Comparison of ENCODE assay signal across 17 cellular contexts in genomic region chrX:42220083-42220482, GRCh38.
"Had no signal": no experiment of that assay in that cellular context is flagged by ENCODE, and none has a peak within 500 bp of the region (broad histone marks: within the 10 kb centered on the region; RNA-seq: fewer than 3 reads in every experiment).

No MANE protein-coding gene starts in this region.

- H3K27ac ChIP-seq: adrenal gland, cardiac muscle cell, epithelial cell of prostate, heart left ventricle, lower lobe of right lung, right atrium auricular region had no signal

- H3K9me3 ChIP-seq: adrenal gland, heart left ventricle, lower lobe of right lung, right atrium auricular region had no signal

- H3K4me1 ChIP-seq: adrenal gland, heart left ventricle, lower lobe of right lung, right atrium auricular region had no signal

- H3K27ac Mint-ChIP-seq: activated naive CD4-positive, alpha-beta T cell treated with anti-CD3 and anti-CD28 coated beads, Interleukin-2, amount 50 U/mL, for 24 hours; activated T-cell treated with anti-CD3 and anti-CD28 coated beads, Interleukin-2, amount 50 U/mL, for 24 hours; mesothelial cell of epicardium; progenitor cell of endocrine pancreas; stimulated activated naive CD8-positive, alpha-beta T cell treated with anti-CD3 and anti-CD28 coated beads, Interleukin-15, amount 100 ng/mL, for 72 hours; type B pancreatic cell had no signal

- DNase-seq: activated CD4-positive, alpha-beta T cell treated with anti-CD3 and anti-CD28 coated beads, Interleukin-2, amount 50 U/mL, for 1 hour; activated effector memory CD4-positive, alpha-beta T cell treated with Interleukin-2 at 50 U/mL for 16 hours; activated T-cell treated with anti-CD3 and anti-CD28 coated beads, Interleukin-2, amount 50 U/mL, for 24 hours; adrenal gland; heart left ventricle; left cardiac atrium; lower lobe of right lung; small intestine; stimulated activated naive CD8-positive, alpha-beta T cell treated with anti-CD3 and anti-CD28 coated beads, Interleukin-15, amount 100 ng/mL, for 72 hours had no signal

- H3K36me3 ChIP-seq: adrenal gland, cardiac muscle cell, heart left ventricle, lower lobe of right lung, right atrium auricular region had no signal

- H3K27me3 ChIP-seq: cardiac muscle cell, right atrium auricular region had no signal

- H3K4me3 ChIP-seq: adrenal gland, cardiac muscle cell, heart left ventricle, lower lobe of right lung, right atrium auricular region had no signal

- H3K9me3 Mint-ChIP-seq: activated naive CD4-positive, alpha-beta T cell treated with anti-CD3 and anti-CD28 coated beads, Interleukin-2, amount 50 U/mL, for 24 hours; activated T-cell treated with anti-CD3 and anti-CD28 coated beads, Interleukin-2, amount 50 U/mL, for 24 hours; type B pancreatic cell had no signal

- ATAC-seq: heart left ventricle; left cardiac atrium; lower lobe of right lung; stimulated activated naive CD8-positive, alpha-beta T cell treated with anti-CD3 and anti-CD28 coated beads, Interleukin-15, amount 100 ng/mL, for 72 hours had no signal

- H3K36me3 Mint-ChIP-seq: activated naive CD4-positive, alpha-beta T cell treated with anti-CD3 and anti-CD28 coated beads, Interleukin-2, amount 50 U/mL, for 24 hours; mesothelial cell of epicardium; type B pancreatic cell had no signal

- H3K27me3 Mint-ChIP-seq: activated naive CD4-positive, alpha-beta T cell treated with anti-CD3 and anti-CD28 coated beads, Interleukin-2, amount 50 U/mL, for 24 hours; progenitor cell of endocrine pancreas; stimulated activated naive CD8-positive, alpha-beta T cell treated with anti-CD3 and anti-CD28 coated beads, Interleukin-15, amount 100 ng/mL, for 72 hours; type B pancreatic cell had no signal

- FAIRE-seq: frontal cortex, small intestine had no signal

- H3K4me1 Mint-ChIP-seq: activated naive CD4-positive, alpha-beta T cell treated with anti-CD3 and anti-CD28 coated beads, Interleukin-2, amount 50 U/mL, for 24 hours; mesothelial cell of epicardium; stimulated activated naive CD8-positive, alpha-beta T cell treated with anti-CD3 and anti-CD28 coated beads, Interleukin-15, amount 100 ng/mL, for 72 hours had no signal

- H3K4me3 Mint-ChIP-seq: activated naive CD4-positive, alpha-beta T cell treated with anti-CD3 and anti-CD28 coated beads, Interleukin-2, amount 50 U/mL, for 24 hours; activated T-cell treated with anti-CD3 and anti-CD28 coated beads, Interleukin-2, amount 50 U/mL, for 24 hours; mesothelial cell of epicardium; stimulated activated naive CD8-positive, alpha-beta T cell treated with anti-CD3 and anti-CD28 coated beads, Interleukin-15, amount 100 ng/mL, for 72 hours; type B pancreatic cell had no signal
